1 cellular context compared by ENCODE assay signal in genomic region chr5:123450641-123451421, GRCh38.
A peak's percentile ranks its signal among the peaks of the same experiment; 100 is the strongest.
TF ChIP-seq lines count a peak whose summit lies in the region.

No MANE protein-coding gene starts in this region.

TF ChIP-seq in HEK293, 187 proteins besides CTCF, POLR2A, EP300 and RAD21 (continued from another document):
- TF ChIP-seq ZNF639 (tag by site-specific recombination; IDR thresholded peaks at IDR 0.05) (no peak), ZNF133 (tag by site-specific recombination; IDR thresholded peaks at IDR 0.05) (no peak), ZNF324 (tag by site-specific recombination; IDR thresholded peaks at IDR 0.05) (no peak), ZNF214 (tag by site-specific recombination; IDR thresholded peaks at IDR 0.05; ENCODE audit: borderline replicate concordance) (no peak), GLI4 (tag by site-specific recombination; IDR thresholded peaks at IDR 0.05) (no peak), KLF1 (tag by site-specific recombination; IDR thresholded peaks at IDR 0.05) (no peak), ZNF561 (tag by site-specific recombination; IDR thresholded peaks at IDR 0.05; ENCODE audit: borderline replicate concordance) (no peak), SCRT2 (tag by site-specific recombination; IDR thresholded peaks at IDR 0.05) (no peak), PRDM6 (tag by site-specific recombination; IDR thresholded peaks at IDR 0.05) (0 out of 2 replicates have a peak, but pooled peaks have one; percentile 14), ZNF707 (tag by site-specific recombination; IDR thresholded peaks at IDR 0.05) (no peak), ZBTB20 (tag by site-specific recombination; IDR thresholded peaks at IDR 0.05) (no peak), ZNF521 (tag by site-specific recombination; IDR thresholded peaks at IDR 0.05) (no peak), ZNF114 (tag by site-specific recombination; IDR thresholded peaks at IDR 0.05) (no peak), GLIS1 (tag by site-specific recombination; IDR thresholded peaks at IDR 0.05) (no peak), ZSCAN5A (tag by site-specific recombination; IDR thresholded peaks at IDR 0.05) (no peak), ZNF138 (tag by site-specific recombination; IDR thresholded peaks at IDR 0.05; ENCODE audit: borderline replicate concordance) (no peak), HOXD13 (CRISPR knock-in tag; IDR thresholded peaks at IDR 0.05; ENCODE audit: borderline replicate concordance) (no peak)
TF ChIP-seq in HEK293: peak in this region for 4.
